3 cellular contexts compared by ENCODE assay signal in genomic region chr9:75391497-75391896, GRCh38.
"Had no signal": no experiment of that assay in that cellular context is flagged by ENCODE, and none has a peak within 500 bp of the region (broad histone marks: within the 10 kb centered on the region; RNA-seq: fewer than 3 reads in every experiment).

No MANE protein-coding gene starts in this region.

- ATAC-seq: GM12878 had no signal

- H3K4me3 ChIP-seq: GM12878 had no signal

- DNase-seq: GDM1, GF-D8 had no signal
